ENCODE assay signal across 13 cellular contexts in genomic region chr17:17067277-17067676, GRCh38. TPM values are rescaled to one million over a fixed set of nuclear protein-coding genes. Genes with fewer than 3 reads are reported as not detected.
DNase-seq lines count a peak whose midpoint lies in the region; ATAC-seq and TF ChIP-seq lines count a peak whose summit lies in the region.
"Had no signal": no experiment of that assay in that cellular context is flagged by ENCODE, and none has a peak within 500 bp of the region (broad histone marks: within the 10 kb centered on the region; RNA-seq: fewer than 3 reads in every experiment).

No MANE protein-coding gene starts in this region.

- H3K27me3 Mint-ChIP-seq in brain = no peaks in the 10 kb centered on the region
- H3K27me3 Mint-ChIP-seq in mesothelial cell of epicardium (ENCODE audit: low read depth) = no peaks in the 10 kb centered on the region
- H3K27me3 Mint-ChIP-seq: CD4-positive, CD25-positive, alpha-beta regulatory T cell had no signal

- H3K9me3 Mint-ChIP-seq in brain = peaks cover 8 to 18% (median 15%) of the 10 kb centered on the region in 5 experiments
- peaks cover 12% of the 10 kb centered on the region for H3K9me3 Mint-ChIP-seq in mesothelial cell of epicardium

- peaks cover 83% of the 10 kb centered on the region for H3K36me3 Mint-ChIP-seq in brain
- H3K36me3 Mint-ChIP-seq in mesothelial cell of epicardium = peaks cover 21% of the 10 kb centered on the region

- ATAC-seq in HG03469 (IDR thresholded peaks at IDR 0.05; ENCODE audit: unreplicated experiment) = no peak
- ATAC-seq: left lung, pancreas had no signal

- H3K27ac Mint-ChIP-seq in brain (peak overlapping the region in 3 of 5 experiments; percentile 64 to 78 (median 69)), mesothelial cell of epicardium (peak overlapping the region; percentile 45)

- TF ChIP-seq CTCF in brain (conservative IDR thresholded peaks at IDR 0.05) (no peak), mesothelial cell of epicardium (IDR thresholded peaks at IDR 0.05; ENCODE audit: unreplicated experiment) (no peak)

- no peak overlapping the region for H3K4me3 Mint-ChIP-seq in brain
- no peak overlapping the region for H3K4me3 Mint-ChIP-seq in mesothelial cell of epicardium
- H3K4me3 Mint-ChIP-seq: CD4-positive, CD25-positive, alpha-beta regulatory T cell had no signal

- DNase-seq in AG08395 (ENCODE audit: low spot score) = peak; percentile 43
- DNase-seq in HK-2 (ENCODE audit: unreplicated experiment) = peak; percentile 48
- DNase-seq in mesothelial cell of epicardium (ENCODE audit: low spot score in 2 of 2, unreplicated experiment in 2 of 2) = no peak
- no peak for DNase-seq in GOT3 (lab: John Stamatoyannopoulos, UW)
- DNase-seq in SIG-M5 treated with dmso at 0.1 percent for 504 hours (lab: John Stamatoyannopoulos, UW; ENCODE audit: unreplicated experiment) = no peak
- DNase-seq in NCI-H1417 (lab: John Stamatoyannopoulos, UW) = no peak
- DNase-seq: activated effector memory CD4-positive, alpha-beta T cell treated with Interleukin-2 at 50 U/mL for 16 hours; CD4-positive, CD25-positive, alpha-beta regulatory T cell; Karpas-422 had no signal

- H3K4me1 Mint-ChIP-seq in brain (peaks cover 78% of the 10 kb centered on the region), mesothelial cell of epicardium (peaks cover 25% of the 10 kb centered on the region)

RNA-seq across cellular contexts. Expression of gene MPRIP, which starts 25.0 kb away (rescaled TPM):
- polyA plus RNA-seq in brain (ENCODE audit: insufficient read depth, low read depth, low replicate concordance) = 123 TPM
- 224 to 228 TPM (median 225 TPM) in 3 replicates for total RNA-seq in mesothelial cell of epicardium

Comparison
In these comparisons a context has a peak if more than half of its experiments do, and no peak if none do; other contexts are left out.
1. DNase-seq: peak in AG08395 (single experiment) and HK-2 (single experiment); none in mesothelial cell of epicardium (0 of 2), GOT3 (single experiment), SIG-M5 treated with dmso at 0.1 percent for 504 hours (single experiment) and NCI-H1417 (0 of 3).